8 cellular contexts compared by ENCODE assay signal in genomic region chr19:11090014-11090263, GRCh38. TPM values are rescaled to one million over a fixed set of nuclear protein-coding genes. Genes with fewer than 3 reads are reported as not detected.
DNase-seq lines count a peak whose midpoint lies in the region; ATAC-seq and TF ChIP-seq lines count a peak whose summit lies in the region.
"Not testable (repeated sequence)": the region's sequence is repeated elsewhere in the genome, so short reads cannot be mapped to it uniquely, and the experiment has no call there.

No MANE protein-coding gene starts in this region.

- H3K27me3 ChIP-seq in ACC112 (ENCODE audit: insufficient read depth, low read length); gastroesophageal sphincter: not testable (repeated sequence)
- peaks cover 7 to 25% (median 24%) of the 10 kb centered on the region in 3 donors for H3K27me3 ChIP-seq in skeletal muscle tissue (ENCODE audit: control insufficient read depth in 3 of 3, insufficient read depth in 3 of 3, low read length in 3 of 3)

- H3K79me2 ChIP-seq in ACC112 (ENCODE audit: control insufficient read depth, insufficient read depth, low read length, unreplicated experiment) = peaks cover 31% of the 10 kb centered on the region

- peak overlapping the region; percentile 99 for H3K4me3 ChIP-seq in ACC112 (ENCODE audit: low read depth, low read length)
- peak overlapping the region; percentile 70 to 76 for H3K4me3 ChIP-seq in gastroesophageal sphincter
- H3K4me3 ChIP-seq in mucosa of descending colon = peak overlapping the region; percentile 64
- H3K4me3 ChIP-seq in skeletal muscle tissue (ENCODE audit: low read length in 3 of 3) = peak overlapping the region; percentile 51 to 70 (median 69)

- intact Hi-C loops in MCF 10A (cut with micrococcal nuclease) = not testable (repeated sequence)
- intact Hi-C loops in mucosa of descending colon (cut with DNase I, micrococcal nuclease) = loop anchor here in 1 of 2 donors (10.0 kb wide), 1 partner anchor 55 kb away; no protein-coding TSS in a partner anchor

- H3K36me3 Mint-ChIP-seq in MCF 10A (ENCODE audit: insufficient read depth, unreplicated experiment) = peaks cover 59% of the 10 kb centered on the region

- not testable (repeated sequence) for H3K9me3 Mint-ChIP-seq in MCF 10A (ENCODE audit: unreplicated experiment)

- not testable (repeated sequence) for H3K27me3 Mint-ChIP-seq in MCF 10A (ENCODE audit: insufficient read depth, unreplicated experiment)

- ATAC-seq in GM21528 (IDR thresholded peaks at IDR 0.05; ENCODE audit: low FRiP score, unreplicated experiment) (peak; percentile 11), gastroesophageal sphincter (peak; percentile 7), mucosa of descending colon (peak; percentile 0)
- peak; percentile 1 to 7 for ATAC-seq in activated CD4-positive, CD25-positive, alpha-beta regulatory T cell treated with anti-CD3 and anti-CD28 coated beads, Interleukin-2, amount 50 U/mL, for 24 hours

- peak overlapping the region in 2 of 3 donors; percentile 63 to 72 for H3K9ac ChIP-seq in skeletal muscle tissue (ENCODE audit: low read depth in 1 of 3, low read length in 3 of 3)

- H3K4me1 ChIP-seq in ACC112 (ENCODE audit: control insufficient read depth, insufficient read depth, low read length, unreplicated experiment) = peaks cover 23% of the 10 kb centered on the region
- H3K4me1 ChIP-seq in gastroesophageal sphincter = peaks cover 2 to 81% (median 17%) of the 10 kb centered on the region in 3 donors
- peaks cover 40% of the 10 kb centered on the region for H3K4me1 ChIP-seq in mucosa of descending colon (ENCODE audit: low read depth)
- peaks cover 15 to 34% (median 21%) of the 10 kb centered on the region in 3 donors for H3K4me1 ChIP-seq in skeletal muscle tissue (ENCODE audit: control insufficient read depth in 3 of 3, insufficient read depth in 3 of 3, low read length in 3 of 3)

- not testable (repeated sequence) for TF ChIP-seq POLR2A in gastroesophageal sphincter (IDR thresholded peaks at IDR 0.05)

- H3K36me3 ChIP-seq in ACC112 (ENCODE audit: insufficient read depth, low read length) = peaks cover 10% of the 10 kb centered on the region
- H3K36me3 ChIP-seq in KOPT-K1 (ENCODE audit: insufficient read depth, low read length) = peaks cover 44% of the 10 kb centered on the region
- not testable (repeated sequence) for H3K36me3 ChIP-seq in gastroesophageal sphincter; mucosa of descending colon (ENCODE audit: low read depth); skeletal muscle tissue (ENCODE audit: control insufficient read depth in 3 of 3, insufficient read depth in 3 of 3, low read length in 3 of 3)

- peak overlapping the region; percentile 94 for H3K27ac ChIP-seq in ACC112 (ENCODE audit: low read depth, low read length)
- peak overlapping the region; percentile 95 for H3K27ac ChIP-seq in KOPT-K1 (ENCODE audit: low read depth, low read length, poor library complexity, severe bottlenecking)
- peak overlapping the region; percentile 96 to 99 (median 97) for H3K27ac ChIP-seq in gastroesophageal sphincter
- peak overlapping the region; percentile 84 for H3K27ac ChIP-seq in skeletal muscle tissue (ENCODE audit: low read depth, low read length)

- 0% methylated on average over 3 of the region's 15 CpGs; no CpG with 5 or more reads in 1 of the 2 donors for WGBS in gastroesophageal sphincter (ENCODE audit: low coverage in 1 of 2), 2 donors

- not testable (repeated sequence) for DNase-seq in MCF 10A (ENCODE audit: unreplicated experiment); mucosa of descending colon

- TF ChIP-seq CTCF in MCF 10A (IDR thresholded peaks at IDR 0.05; ENCODE audit: unreplicated experiment); mucosa of descending colon (IDR thresholded peaks at IDR 0.05): not testable (repeated sequence)
- peak in 2 of 4 experiments; percentile 1 to 13 for TF ChIP-seq CTCF in gastroesophageal sphincter (IDR thresholded peaks at IDR 0.05)

- not testable (repeated sequence) for H3K4me1 Mint-ChIP-seq in MCF 10A (ENCODE audit: insufficient read depth, unreplicated experiment)

- peak overlapping the region; percentile 92 for H3K4me3 Mint-ChIP-seq in MCF 10A (ENCODE audit: unreplicated experiment)

- H3K9me3 ChIP-seq in KOPT-K1 (ENCODE audit: insufficient read depth, low read length, poor library complexity, severe bottlenecking); gastroesophageal sphincter; mucosa of descending colon; skeletal muscle tissue (ENCODE audit: control insufficient read depth in 3 of 3, low read length in 3 of 3): not testable (repeated sequence)

- POLR2A ChIA-PET in MCF 10A (lab: Yijun Ruan, JAX) = interaction anchor here (0.6 to 5.2 kb wide), 20 partner anchors 8 to 345 kb away, joined by 3 to 59 read pairs (median 6); partner anchors contain the start of genes CCDC159, ODAD3, PRKCSH and SMARCA4

- peak overlapping the region; percentile 99 for H3K27ac Mint-ChIP-seq in MCF 10A (ENCODE audit: low read depth, unreplicated experiment)

- not testable (repeated sequence) for TF ChIP-seq EP300 in gastroesophageal sphincter (IDR thresholded peaks at IDR 0.05)

- CTCF ChIA-PET in MCF 10A (lab: Yijun Ruan, JAX) = interaction anchor here (1.5 to 4.0 kb wide), 2 partner anchors 40 to 54 kb away, joined by 5 to 31 read pairs; no protein-coding TSS in a partner anchor

- H2AFZ ChIP-seq in ACC112 (ENCODE audit: low read length, unreplicated experiment) = not testable (repeated sequence)

- not testable (repeated sequence) for BruUV-seq in MCF 10A (replicated peaks; lab: Mats Ljungman, UMichigan)

RNA-seq across cellular contexts. Expression of gene LDLR, which starts 0.7 kb away (rescaled TPM):
- total RNA-seq in MCF 10A (2022) = 126 and 127 TPM in 2 replicates
- total RNA-seq in gastroesophageal sphincter = 10 to 100 TPM; 14.9 to 68.1 (median 32.6) TPM
- total RNA-seq in mucosa of descending colon = 100 to 1,000 TPM in 2 of 3 donors, 10 to 100 TPM in 1; 83.9 to 147 (median 116) TPM
- 45.9 TPM for total RNA-seq in skeletal muscle tissue
